ENCODE assay signal across 1 cellular context in the genomic region with DNA sequence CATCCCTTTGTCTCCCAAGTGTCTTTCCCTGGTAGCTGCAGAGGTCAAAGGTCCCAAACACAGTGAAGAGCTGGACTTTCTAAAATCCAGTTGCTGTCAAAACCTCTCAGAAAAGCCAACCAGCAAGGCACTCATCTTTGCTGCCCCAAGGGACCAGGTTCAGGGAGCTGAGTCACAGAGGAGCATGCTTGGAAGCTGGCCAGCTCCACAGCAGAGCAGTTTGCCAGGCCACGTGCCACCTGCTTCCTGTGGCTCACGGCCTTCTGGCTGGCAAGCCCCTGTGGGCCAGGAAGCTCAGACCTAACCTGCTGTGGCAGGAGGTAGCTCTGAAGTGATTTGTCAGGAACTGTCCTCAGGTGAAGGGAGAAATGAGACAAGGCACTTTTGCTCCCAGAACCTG.
TF ChIP-seq lines count a peak whose summit lies in the region.

No MANE protein-coding gene starts in this region.

TF ChIP-seq in HEK293, 187 proteins besides CTCF, POLR2A, EP300 and RAD21 (continued from another document):
- TF ChIP-seq, protein P1, sequence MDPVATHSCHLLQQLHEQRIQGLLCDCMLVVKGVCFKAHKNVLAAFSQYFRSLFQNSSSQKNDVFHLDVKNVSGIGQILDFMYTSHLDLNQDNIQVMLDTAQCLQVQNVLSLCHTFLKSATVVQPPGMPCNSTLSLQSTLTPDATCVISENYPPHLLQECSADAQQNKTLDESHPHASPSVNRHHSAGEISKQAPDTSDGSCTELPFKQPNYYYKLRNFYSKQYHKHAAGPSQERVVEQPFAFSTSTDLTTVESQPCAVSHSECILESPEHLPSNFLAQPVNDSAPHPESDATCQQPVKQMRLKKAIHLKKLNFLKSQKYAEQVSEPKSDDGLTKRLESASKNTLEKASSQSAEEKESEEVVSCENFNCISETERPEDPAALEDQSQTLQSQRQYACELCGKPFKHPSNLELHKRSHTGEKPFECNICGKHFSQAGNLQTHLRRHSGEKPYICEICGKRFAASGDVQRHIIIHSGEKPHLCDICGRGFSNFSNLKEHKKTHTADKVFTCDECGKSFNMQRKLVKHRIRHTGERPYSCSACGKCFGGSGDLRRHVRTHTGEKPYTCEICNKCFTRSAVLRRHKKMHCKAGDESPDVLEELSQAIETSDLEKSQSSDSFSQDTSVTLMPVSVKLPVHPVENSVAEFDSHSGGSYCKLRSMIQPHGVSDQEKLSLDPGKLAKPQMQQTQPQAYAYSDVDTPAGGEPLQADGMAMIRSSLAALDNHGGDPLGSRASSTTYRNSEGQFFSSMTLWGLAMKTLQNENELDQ (tag by site-specific recombination; IDR thresholded peaks at IDR 0.05; ENCODE audit: low read depth): no peak
- TF ChIP-seq ZNF623 (tag by site-specific recombination; IDR thresholded peaks at IDR 0.05) (no peak), YY1 (tag by site-specific recombination; IDR thresholded peaks at IDR 0.05) (no peak), ZNF514 (tag by site-specific recombination; IDR thresholded peaks at IDR 0.05) (no peak), KLF1 (tag by site-specific recombination; IDR thresholded peaks at IDR 0.05) (no peak), GFI1B (tag by site-specific recombination; IDR thresholded peaks at IDR 0.05) (no peak), ZNF654 (tag by site-specific recombination; IDR thresholded peaks at IDR 0.05; ENCODE audit: low read depth) (no peak), ZNF248 (tag by site-specific recombination; IDR thresholded peaks at IDR 0.05) (no peak), ZNF707 (tag by site-specific recombination; IDR thresholded peaks at IDR 0.05) (no peak), SP7 (tag by site-specific recombination; IDR thresholded peaks at IDR 0.05) (peak; percentile 37; the same call in 1 of the 2 replicates), ZNF701 (tag by site-specific recombination; IDR thresholded peaks at IDR 0.05) (no peak), SCRT1 (tag by site-specific recombination; IDR thresholded peaks at IDR 0.05; ENCODE audit: borderline replicate concordance) (no peak), ZBTB20 (tag by site-specific recombination; IDR thresholded peaks at IDR 0.05) (no peak), ZNF391 (tag by site-specific recombination; IDR thresholded peaks at IDR 0.05; ENCODE audit: borderline replicate concordance, low read depth) (no peak), ZNF544 (tag by site-specific recombination; IDR thresholded peaks at IDR 0.05) (no peak), ZNF843 (tag by site-specific recombination; IDR thresholded peaks at IDR 0.05) (no peak), ZNF112 (tag by site-specific recombination; IDR thresholded peaks at IDR 0.05) (no peak), HOXC10 (CRISPR knock-in tag; IDR thresholded peaks at IDR 0.05) (no peak), HOXA7 (CRISPR knock-in tag; IDR thresholded peaks at IDR 0.05; ENCODE audit: borderline replicate concordance) (no peak), GLIS1 (tag by site-specific recombination; IDR thresholded peaks at IDR 0.05) (peak; percentile 51; the same call in 1 of the 2 replicates), FEZF1 (tag by site-specific recombination; IDR thresholded peaks at IDR 0.05) (peak; percentile 95), EGR2 (tag by site-specific recombination; IDR thresholded peaks at IDR 0.05; ENCODE audit: low read depth) (no peak), ZNF311 (tag by site-specific recombination; IDR thresholded peaks at IDR 0.05; ENCODE audit: borderline replicate concordance) (no peak), ZNF530 (tag by site-specific recombination; IDR thresholded peaks at IDR 0.05; ENCODE audit: low read depth) (no peak), BCL11B (tag by site-specific recombination; IDR thresholded peaks at IDR 0.05; ENCODE audit: low read depth) (no peak), ZNF302 (tag by site-specific recombination; IDR thresholded peaks at IDR 0.05; ENCODE audit: low read depth) (no peak), ZNF76 (tag by site-specific recombination; IDR thresholded peaks at IDR 0.05; ENCODE audit: borderline replicate concordance, low read depth) (no peak), ZBTB17 (tag by site-specific recombination; IDR thresholded peaks at IDR 0.05) (0 out of 2 replicates have a peak, but pooled peaks have one; percentile 33), MYNN (tag by site-specific recombination; IDR thresholded peaks at IDR 0.05; ENCODE audit: borderline replicate concordance) (no peak), ZNF335 (tag by site-specific recombination; conservative IDR thresholded peaks at IDR 0.05) (0 out of 2 replicates have a peak, but pooled peaks have one; percentile 19), YY2 (tag by site-specific recombination; IDR thresholded peaks at IDR 0.05) (no peak), ZNF433 (tag by site-specific recombination; IDR thresholded peaks at IDR 0.05; ENCODE audit: low read depth) (no peak)
- TF ChIP-seq, protein P2, sequence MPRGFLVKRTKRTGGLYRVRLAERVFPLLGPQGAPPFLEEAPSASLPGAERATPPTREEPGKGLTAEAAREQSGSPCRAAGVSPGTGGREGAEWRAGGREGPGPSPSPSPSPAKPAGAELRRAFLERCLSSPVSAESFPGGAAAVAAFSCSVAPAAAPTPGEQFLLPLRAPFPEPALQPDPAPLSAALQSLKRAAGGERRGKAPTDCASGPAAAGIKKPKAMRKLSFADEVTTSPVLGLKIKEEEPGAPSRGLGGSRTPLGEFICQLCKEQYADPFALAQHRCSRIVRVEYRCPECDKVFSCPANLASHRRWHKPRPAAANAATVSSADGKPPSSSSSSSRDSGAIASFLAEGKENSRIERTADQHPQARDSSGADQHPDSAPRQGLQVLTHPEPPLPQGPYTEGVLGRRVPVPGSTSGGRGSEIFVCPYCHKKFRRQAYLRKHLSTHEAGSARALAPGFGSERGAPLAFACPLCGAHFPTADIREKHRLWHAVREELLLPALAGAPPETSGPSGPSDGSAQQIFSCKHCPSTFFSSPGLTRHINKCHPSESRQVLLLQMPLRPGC (tag by site-specific recombination; IDR thresholded peaks at IDR 0.05): no peak
- TF ChIP-seq, protein P3, sequence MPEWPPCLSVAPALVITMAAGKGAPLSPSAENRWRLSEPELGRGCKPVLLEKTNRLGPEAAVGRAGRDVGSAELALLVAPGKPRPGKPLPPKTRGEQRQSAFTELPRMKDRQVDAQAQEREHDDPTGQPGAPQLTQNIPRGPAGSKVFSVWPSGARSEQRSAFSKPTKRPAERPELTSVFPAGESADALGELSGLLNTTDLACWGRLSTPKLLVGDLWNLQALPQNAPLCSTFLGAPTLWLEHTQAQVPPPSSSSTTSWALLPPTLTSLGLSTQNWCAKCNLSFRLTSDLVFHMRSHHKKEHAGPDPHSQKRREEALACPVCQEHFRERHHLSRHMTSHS (tag by site-specific recombination; IDR thresholded peaks at IDR 0.05): no peak
- TF ChIP-seq, protein P4, sequence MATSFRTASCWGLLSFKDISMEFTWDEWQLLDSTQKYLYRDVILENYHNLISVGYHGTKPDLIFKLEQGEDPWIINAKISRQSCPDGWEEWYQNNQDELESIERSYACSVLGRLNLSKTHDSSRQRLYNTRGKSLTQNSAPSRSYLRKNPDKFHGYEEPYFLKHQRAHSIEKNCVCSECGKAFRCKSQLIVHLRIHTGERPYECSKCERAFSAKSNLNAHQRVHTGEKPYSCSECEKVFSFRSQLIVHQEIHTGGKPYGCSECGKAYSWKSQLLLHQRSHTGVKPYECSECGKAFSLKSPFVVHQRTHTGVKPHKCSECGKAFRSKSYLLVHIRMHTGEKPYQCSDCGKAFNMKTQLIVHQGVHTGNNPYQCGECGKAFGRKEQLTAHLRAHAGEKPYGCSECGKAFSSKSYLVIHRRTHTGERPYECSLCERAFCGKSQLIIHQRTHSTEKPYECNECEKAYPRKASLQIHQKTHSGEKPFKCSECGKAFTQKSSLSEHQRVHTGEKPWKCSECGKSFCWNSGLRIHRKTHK (tag by site-specific recombination; IDR thresholded peaks at IDR 0.05): no peak
- TF ChIP-seq, protein P5, sequence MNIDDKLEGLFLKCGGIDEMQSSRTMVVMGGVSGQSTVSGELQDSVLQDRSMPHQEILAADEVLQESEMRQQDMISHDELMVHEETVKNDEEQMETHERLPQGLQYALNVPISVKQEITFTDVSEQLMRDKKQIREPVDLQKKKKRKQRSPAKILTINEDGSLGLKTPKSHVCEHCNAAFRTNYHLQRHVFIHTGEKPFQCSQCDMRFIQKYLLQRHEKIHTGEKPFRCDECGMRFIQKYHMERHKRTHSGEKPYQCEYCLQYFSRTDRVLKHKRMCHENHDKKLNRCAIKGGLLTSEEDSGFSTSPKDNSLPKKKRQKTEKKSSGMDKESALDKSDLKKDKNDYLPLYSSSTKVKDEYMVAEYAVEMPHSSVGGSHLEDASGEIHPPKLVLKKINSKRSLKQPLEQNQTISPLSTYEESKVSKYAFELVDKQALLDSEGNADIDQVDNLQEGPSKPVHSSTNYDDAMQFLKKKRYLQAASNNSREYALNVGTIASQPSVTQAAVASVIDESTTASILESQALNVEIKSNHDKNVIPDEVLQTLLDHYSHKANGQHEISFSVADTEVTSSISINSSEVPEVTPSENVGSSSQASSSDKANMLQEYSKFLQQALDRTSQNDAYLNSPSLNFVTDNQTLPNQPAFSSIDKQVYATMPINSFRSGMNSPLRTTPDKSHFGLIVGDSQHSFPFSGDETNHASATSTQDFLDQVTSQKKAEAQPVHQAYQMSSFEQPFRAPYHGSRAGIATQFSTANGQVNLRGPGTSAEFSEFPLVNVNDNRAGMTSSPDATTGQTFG (tag by site-specific recombination; IDR thresholded peaks at IDR 0.05; ENCODE audit: borderline replicate concordance): no peak
- TF ChIP-seq, protein P6, sequence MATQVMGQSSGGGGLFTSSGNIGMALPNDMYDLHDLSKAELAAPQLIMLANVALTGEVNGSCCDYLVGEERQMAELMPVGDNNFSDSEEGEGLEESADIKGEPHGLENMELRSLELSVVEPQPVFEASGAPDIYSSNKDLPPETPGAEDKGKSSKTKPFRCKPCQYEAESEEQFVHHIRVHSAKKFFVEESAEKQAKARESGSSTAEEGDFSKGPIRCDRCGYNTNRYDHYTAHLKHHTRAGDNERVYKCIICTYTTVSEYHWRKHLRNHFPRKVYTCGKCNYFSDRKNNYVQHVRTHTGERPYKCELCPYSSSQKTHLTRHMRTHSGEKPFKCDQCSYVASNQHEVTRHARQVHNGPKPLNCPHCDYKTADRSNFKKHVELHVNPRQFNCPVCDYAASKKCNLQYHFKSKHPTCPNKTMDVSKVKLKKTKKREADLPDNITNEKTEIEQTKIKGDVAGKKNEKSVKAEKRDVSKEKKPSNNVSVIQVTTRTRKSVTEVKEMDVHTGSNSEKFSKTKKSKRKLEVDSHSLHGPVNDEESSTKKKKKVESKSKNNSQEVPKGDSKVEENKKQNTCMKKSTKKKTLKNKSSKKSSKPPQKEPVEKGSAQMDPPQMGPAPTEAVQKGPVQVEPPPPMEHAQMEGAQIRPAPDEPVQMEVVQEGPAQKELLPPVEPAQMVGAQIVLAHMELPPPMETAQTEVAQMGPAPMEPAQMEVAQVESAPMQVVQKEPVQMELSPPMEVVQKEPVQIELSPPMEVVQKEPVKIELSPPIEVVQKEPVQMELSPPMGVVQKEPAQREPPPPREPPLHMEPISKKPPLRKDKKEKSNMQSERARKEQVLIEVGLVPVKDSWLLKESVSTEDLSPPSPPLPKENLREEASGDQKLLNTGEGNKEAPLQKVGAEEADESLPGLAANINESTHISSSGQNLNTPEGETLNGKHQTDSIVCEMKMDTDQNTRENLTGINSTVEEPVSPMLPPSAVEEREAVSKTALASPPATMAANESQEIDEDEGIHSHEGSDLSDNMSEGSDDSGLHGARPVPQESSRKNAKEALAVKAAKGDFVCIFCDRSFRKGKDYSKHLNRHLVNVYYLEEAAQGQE (tag by site-specific recombination; IDR thresholded peaks at IDR 0.05): no peak
